In the genomic region with DNA sequence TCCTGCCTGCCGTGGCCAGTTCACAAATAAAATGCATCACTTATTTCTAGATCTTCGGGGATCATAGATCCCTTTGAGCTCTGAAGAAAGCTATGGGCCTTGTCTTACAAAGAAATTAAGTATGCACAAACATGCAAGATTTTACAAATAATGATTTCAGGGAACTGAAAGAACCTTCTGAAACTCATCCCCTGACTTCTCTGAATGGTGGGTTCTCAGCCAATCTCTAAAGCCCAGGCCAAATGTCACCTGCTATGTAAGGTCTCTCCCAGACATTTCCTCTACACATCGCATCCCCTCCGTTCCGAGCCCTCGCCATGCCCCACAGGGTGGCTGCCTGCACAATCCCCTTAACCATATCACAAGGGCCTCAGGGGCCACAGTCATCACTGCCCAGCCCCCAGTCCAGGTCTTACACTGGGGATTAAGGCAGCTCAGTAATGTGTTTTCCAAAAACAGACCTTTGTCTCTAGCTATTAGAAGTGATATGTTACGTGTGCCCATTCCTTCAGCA, we compare ENCODE assay signal across 27 cellular contexts. TPM values are rescaled to one million over a fixed set of nuclear protein-coding genes. Genes with fewer than 3 reads are reported as not detected.
"Had no signal": no experiment of that assay in that cellular context is flagged by ENCODE, and none has a peak within 500 bp of the region (broad histone marks: within the 10 kb centered on the region; RNA-seq: fewer than 3 reads in every experiment).

No MANE protein-coding gene starts in this region.

- ATAC-seq: esophagus mucosa; gastrocnemius medialis; heart right ventricle; left lobe of liver; naive thymus-derived CD4-positive, alpha-beta T cell had no signal

- FAIRE-seq: islet of Langerhans had no signal

- DNase-seq: cortex of kidney; dorsolateral prefrontal cortex; effector CD8-positive, alpha-beta T cell; gastrocnemius medialis; heart right ventricle; hypothalamus; mammary epithelial cell; naive thymus-derived CD4-positive, alpha-beta T cell; ovary; sigmoid colon; stimulated activated CD4-positive, alpha-beta T cell treated with anti-CD3 and anti-CD28 coated beads, Interleukin-2, amount 100 ng/mL, for 24 hours; stimulated activated CD4-positive, alpha-beta T cell treated with anti-CD3 and anti-CD28 coated beads, Interleukin-4, amount 100 ng/mL, for 4 hours; stimulated activated naive CD4-positive, alpha-beta T cell treated with Interleukin-2 at 50 U/mL for 16 hours; trophoblast cell had no signal

- H3K27me3 Mint-ChIP-seq: naive thymus-derived CD4-positive, alpha-beta T cell had no signal

- H3K9me3 ChIP-seq: gastrocnemius medialis, heart right ventricle, ovary, right atrium auricular region, sigmoid colon had no signal

- H3K36me3 ChIP-seq: ovary had no signal

- H3K4me1 Mint-ChIP-seq: naive thymus-derived CD4-positive, alpha-beta T cell; neural crest cell had no signal

- H3K27ac ChIP-seq: dorsolateral prefrontal cortex, gastrocnemius medialis, heart right ventricle, ovary, right atrium auricular region, sigmoid colon, skin epidermis had no signal

- H3K4me3 Mint-ChIP-seq: naive thymus-derived CD4-positive, alpha-beta T cell; neural crest cell had no signal

- H3K4me1 ChIP-seq: gastrocnemius medialis, right atrium auricular region, sigmoid colon had no signal

- H3K27me3 ChIP-seq: dorsolateral prefrontal cortex, gastrocnemius medialis, heart right ventricle, ovary, right atrium auricular region, sigmoid colon had no signal

- H3K9me3 Mint-ChIP-seq: naive thymus-derived CD4-positive, alpha-beta T cell; neural crest cell had no signal

- H3K4me3 ChIP-seq: dorsolateral prefrontal cortex, gastrocnemius medialis, heart right ventricle, ovary, right atrium auricular region, sigmoid colon, skin epidermis had no signal

RNA-seq across cellular contexts. Expression of a gene that starts 16.1 kb away (rescaled TPM):
- total RNA-seq: esophagus mucosa; fibroblast of lung; gastrocnemius medialis; heart right ventricle; left lobe of liver; lower leg skin; mammary epithelial cell; mesenteric fat pad; mononuclear cell; naive thymus-derived CD4-positive, alpha-beta T cell; neural crest cell; ovary; posterior vena cava; right atrium auricular region; urinary bladder had no signal
- polyA plus RNA-seq: fibroblast of lung; heart right ventricle; mammary epithelial cell; naive thymus-derived CD4-positive, alpha-beta T cell; ovary; sigmoid colon; thymus; urinary bladder had no signal
